19 cellular contexts compared by ENCODE assay signal in genomic region chr10:76160758-76161555, GRCh38.
DNase-seq lines count a peak whose midpoint lies in the region; ATAC-seq, FAIRE-seq and TF ChIP-seq lines count a peak whose summit lies in the region.
"Had no signal": no experiment of that assay in that cellular context is flagged by ENCODE, and none has a peak within 500 bp of the region (broad histone marks: within the 10 kb centered on the region; RNA-seq: fewer than 3 reads in every experiment).

No MANE protein-coding gene starts in this region.

- H3K36me3 Mint-ChIP-seq in activated CD8-positive, alpha-beta T cell treated with anti-CD3 and anti-CD28 coated beads for 36 hours (ENCODE audit: low read depth) = no peaks in the 10 kb centered on the region

- no TSS peak for BruUV-seq in K562 (replicated peaks; lab: Mats Ljungman, UMichigan)

- under 1% methylated on average over 18 of the region's 18 CpGs for WGBS in K562 (ENCODE audit: insufficient coverage, low coverage, missing lambda C conversion rate)
- 73% methylated on average over 18 of the region's 18 CpGs for WGBS in mesenchymal stem cell
- 46 to 61% methylated on average over 18 of the region's 18 CpGs for WGBS in lower leg skin, 2 donors

- H3K4me3 ChIP-seq in K562 = no peak overlapping the region
- H3K4me3 ChIP-seq in mesenchymal stem cell (ENCODE audit: insufficient read depth in 1 of 2, low read depth in 1 of 2, low read length in 2 of 2) = no peak overlapping the region
- no peak overlapping the region for H3K4me3 ChIP-seq in vagina
- H3K4me3 ChIP-seq in lower leg skin (ENCODE audit: low read depth, poor library complexity, severe bottlenecking) = no peak overlapping the region
- H3K4me3 ChIP-seq: Peyer's patch had no signal

- H3K27ac Mint-ChIP-seq in activated CD8-positive, alpha-beta T cell treated with anti-CD3 and anti-CD28 coated beads for 36 hours = no peak overlapping the region

- H2BK15ac ChIP-seq in mesenchymal stem cell (ENCODE audit: low read depth, poor library complexity, severe bottlenecking) = no peak overlapping the region

- no peak overlapping the region for H3K4me3 Mint-ChIP-seq in activated CD8-positive, alpha-beta T cell treated with anti-CD3 and anti-CD28 coated beads for 36 hours

- H3K9ac ChIP-seq in K562 (ENCODE audit: insufficient read depth in 1 of 2, low read depth in 2 of 2, low read length in 2 of 2) (no peak overlapping the region), mesenchymal stem cell (ENCODE audit: low read length) (peak overlapping the region; percentile 40)
- H3K9ac ChIP-seq: KMS-11 had no signal

- ATAC-seq in K562 = no peak
- no peak for ATAC-seq in activated CD8-positive, alpha-beta T cell treated with anti-CD3 and anti-CD28 coated beads for 36 hours
- ATAC-seq: Right ventricle myocardium inferior had no signal

- TF ChIP-seq EP300 in K562 (IDR thresholded peaks at IDR 0.05; ENCODE audit: low read length) = no peak

- CTCF ChIA-PET in HEK293T (lab: Yijun Ruan, JAX) = interaction anchor here (0.7 to 1.7 kb wide), 3 partner anchors 10 to 142 kb away, joined by 3 to 5 read pairs (median 5); no protein-coding TSS in a partner anchor
- CTCF ChIA-PET in K562 (lab: Yijun Ruan, JAX; ENCODE audit: low intra/inter-chr PET ratio) = no interaction called here
- CTCF ChIA-PET in activated CD8-positive, alpha-beta T cell treated with anti-CD3 and anti-CD28 coated beads for 36 hours (lab: Charles Lee) = no interaction called here

- in situ Hi-C loops in K562 (cut with MboI) = no loop called here

- H3K27ac ChIP-seq in K562 (ENCODE audit: extremely low read depth, low read depth, low read length) = no peak overlapping the region
- H3K27ac ChIP-seq in mesenchymal stem cell (ENCODE audit: low read length, poor library complexity, severe bottlenecking) = no peak overlapping the region
- H3K27ac ChIP-seq in vagina = peak overlapping the region; percentile 20
- H3K27ac ChIP-seq: C4-2B, KMS-11, Peyer's patch had no signal

- H3K27me3 ChIP-seq in K562 (ENCODE audit: control insufficient read depth in 2 of 2, insufficient read depth in 2 of 2, low read length in 2 of 2) (no peaks in the 10 kb centered on the region), mesenchymal stem cell (ENCODE audit: control insufficient read depth in 1 of 2, insufficient read depth in 1 of 2, low read length in 2 of 2) (peaks cover 0 to 6% of the 10 kb centered on the region in 2 experiments), vagina (no peaks in the 10 kb centered on the region)
- H3K27me3 ChIP-seq: Peyer's patch had no signal

- TF ChIP-seq RAD21 in K562 (CRISPR knock-in tag; conservative IDR thresholded peaks at IDR 0.05 in 1 of 2, IDR thresholded peaks at IDR 0.05 in 1 of 2) = no peak

- H3K36me3 ChIP-seq in K562 (ENCODE audit: control insufficient read depth, insufficient read depth, low read length) (no peaks in the 10 kb centered on the region), mesenchymal stem cell (ENCODE audit: control insufficient read depth in 1 of 2, insufficient read depth in 2 of 2, low read depth in 1 of 2, low read length in 2 of 2) (no peaks in the 10 kb centered on the region), vagina (no peaks in the 10 kb centered on the region)
- H3K36me3 ChIP-seq: Peyer's patch had no signal

- H4K20me1 ChIP-seq in K562 (replicated peaks; ENCODE audit: control insufficient read depth, insufficient read depth, low read length) = no peaks in the 10 kb centered on the region

- no peak overlapping the region for H3K14ac ChIP-seq in mesenchymal stem cell (ENCODE audit: low read length in 2 of 2)

- H3K4me2 ChIP-seq in K562 (ENCODE audit: insufficient read depth, low read length) = no peak overlapping the region
- H3K4me2 ChIP-seq in mesenchymal stem cell (ENCODE audit: low read length, poor library complexity, severe bottlenecking) = no peak overlapping the region
- H3K4me2 ChIP-seq: KMS-11 had no signal

- H2BK12ac ChIP-seq in mesenchymal stem cell (ENCODE audit: low read length in 2 of 2) = peak overlapping the region in 1 of 2 experiments; percentile 42

- no peaks in the 10 kb centered on the region for H3K4me1 Mint-ChIP-seq in activated CD8-positive, alpha-beta T cell treated with anti-CD3 and anti-CD28 coated beads for 36 hours (ENCODE audit: low read depth)

- DNase-seq in HEK293T (ENCODE audit: extremely low spot score) (peak; percentile 31), K562 (ENCODE audit: extremely low read depth in 1 of 4, low spot score in 3 of 4) (no peak), mesenchymal stem cell (peak; percentile 38), vagina (ENCODE audit: extremely low spot score in 2 of 2) (no peak), activated gamma-delta T cell treated with Interleukin-2 at 50 U/mL for 16 hours (no peak), lower leg skin (ENCODE audit: low spot score in 2 of 2) (no peak)
- DNase-seq in activated CD8-positive, alpha-beta T cell treated with anti-CD3 and anti-CD28 coated beads for 36 hours = no peak
- DNase-seq: DMS 273 treated with DMSO at 0.1 percent for 48 hours; H7; NCI-H1417 treated with DMSO at 0.1 percent for 48 hours; NCI-H2029; NCI-H2171; NCI-H446 treated with DMSO at 0.1 percent for 48 hours; NK-92 treated with Interleukin-12 subunit alpha and Interleukin-12 subunit beta, amount 100 ng/mL, for 24 hours; Peyer's patch had no signal

- no peaks in the 10 kb centered on the region for H3K9me1 ChIP-seq in K562 (ENCODE audit: control insufficient read depth, insufficient read depth, low read length)

- POLR2A ChIA-PET in HEK293T (lab: Yijun Ruan, JAX) = interaction anchor here (1.1 kb wide), 1 partner anchor 14 kb away, joined by 3 read pairs; no protein-coding TSS in a partner anchor
- POLR2A ChIA-PET in K562 (lab: Yijun Ruan, JAX) = no interaction called here
- POLR2A ChIA-PET in activated CD8-positive, alpha-beta T cell treated with anti-CD3 and anti-CD28 coated beads for 36 hours (lab: Charles Lee) = no interaction called here

- H2BK5ac ChIP-seq in mesenchymal stem cell (ENCODE audit: low read depth, low read length, poor library complexity, severe bottlenecking) = no peak overlapping the region

- no peak overlapping the region for H2BK120ac ChIP-seq in mesenchymal stem cell (ENCODE audit: low read depth, low read length)

- no peak overlapping the region for H4K91ac ChIP-seq in mesenchymal stem cell (ENCODE audit: low read length)

- H3K9me3 Mint-ChIP-seq in activated CD8-positive, alpha-beta T cell treated with anti-CD3 and anti-CD28 coated beads for 36 hours = peaks cover 4% of the 10 kb centered on the region

- H2AK5ac ChIP-seq in mesenchymal stem cell (ENCODE audit: low read length, severe bottlenecking) = no peak overlapping the region

- no peak for TF ChIP-seq CTCF in K562 (IDR thresholded peaks at IDR 0.05 in 2 of 3, conservative IDR thresholded peaks at IDR 0.05 in 1 of 3; ENCODE audit: insufficient read depth in 2 of 3, low read depth in 1 of 3, low read length in 3 of 3)
- no peak for TF ChIP-seq CTCF in vagina (IDR thresholded peaks at IDR 0.05)
- no peak for TF ChIP-seq CTCF in lower leg skin (IDR thresholded peaks at IDR 0.05)
- no peak for TF ChIP-seq CTCF in activated CD8-positive, alpha-beta T cell treated with anti-CD3 and anti-CD28 coated beads for 36 hours (IDR thresholded peaks at IDR 0.05)

- H3K4me1 ChIP-seq in K562 (replicated peaks in 1 of 2; ENCODE audit: control insufficient read depth in 2 of 2, insufficient read depth in 2 of 2, low read length in 2 of 2) (no peaks in the 10 kb centered on the region), mesenchymal stem cell (ENCODE audit: control insufficient read depth, insufficient read depth, low read depth, low read length) (no peaks in the 10 kb centered on the region), vagina (no peaks in the 10 kb centered on the region)
- H3K4me1 ChIP-seq: Peyer's patch had no signal

- FAIRE-seq in K562 (lab: Jason Lieb, UNC) = no peak
- FAIRE-seq: G401.6 had no signal

- H4K8ac ChIP-seq in mesenchymal stem cell (ENCODE audit: low read length) = peak overlapping the region; percentile 29

- no peak overlapping the region for H3K18ac ChIP-seq in mesenchymal stem cell (ENCODE audit: low read depth in 1 of 2, low read length in 2 of 2)

- intact Hi-C loops in K562 (cut with micrococcal nuclease) (no loop called here), vagina (cut with DNase I) (no loop called here), lower leg skin (cut with DNase I; ENCODE audit: low total_unique reads) (no loop called here)
- intact Hi-C loops in activated CD8-positive, alpha-beta T cell treated with anti-CD3 and anti-CD28 coated beads for 36 hours (cut with micrococcal nuclease) = no loop called here

- H3K27me3 Mint-ChIP-seq in activated CD8-positive, alpha-beta T cell treated with anti-CD3 and anti-CD28 coated beads for 36 hours = no peaks in the 10 kb centered on the region

- no peaks in the 10 kb centered on the region for H3K79me2 ChIP-seq in K562 (ENCODE audit: control insufficient read depth, insufficient read depth, low read length)

- no peaks in the 10 kb centered on the region for H3K79me1 ChIP-seq in mesenchymal stem cell (replicated peaks; ENCODE audit: low read length, poor library complexity, severe bottlenecking)

- H2AFZ ChIP-seq in K562 (ENCODE audit: low read depth, low read length) (no peak overlapping the region), mesenchymal stem cell (ENCODE audit: low read depth, low read length) (no peak overlapping the region)

- TF ChIP-seq POLR2A in K562 (conservative IDR thresholded peaks at IDR 0.05) (no peak), vagina (IDR thresholded peaks at IDR 0.05) (no peak), lower leg skin (IDR thresholded peaks at IDR 0.05) (no peak)

- H3K23ac ChIP-seq in mesenchymal stem cell (ENCODE audit: low read length in 2 of 2) = no peak overlapping the region

- H3K4ac ChIP-seq in mesenchymal stem cell (ENCODE audit: low read depth in 1 of 2, low read length in 2 of 2) = no peak overlapping the region

- H3K9me3 ChIP-seq in K562 (replicated peaks; ENCODE audit: control insufficient read depth, insufficient read depth, low read depth, low read length) (no peaks in the 10 kb centered on the region), mesenchymal stem cell (ENCODE audit: control insufficient read depth, low read length) (peaks cover 2% of the 10 kb centered on the region), vagina (no peaks in the 10 kb centered on the region)
- H3K9me3 ChIP-seq: Peyer's patch had no signal

TF ChIP-seq in HEK293T, 16 proteins besides CTCF, POLR2A, EP300 and RAD21 (continues in another document):
- TF ChIP-seq TARDBP (IDR thresholded peaks at IDR 0.05) (no peak), ZNF384 (IDR thresholded peaks at IDR 0.05) (no peak), SUZ12 (IDR thresholded peaks at IDR 0.05) (no peak), FOXA1 (IDR thresholded peaks at IDR 0.05) (no peak), SP1 (IDR thresholded peaks at IDR 0.05) (no peak), BHLHE40 (IDR thresholded peaks at IDR 0.05; ENCODE audit: borderline replicate concordance) (no peak)

TF ChIP-seq in K562, 482 proteins besides CTCF, POLR2A, EP300 and RAD21 (continues in another document):
- no peak for TF ChIP-seq RNF2 (IDR thresholded peaks at IDR 0.05)

Comparison
In these comparisons a context has a peak if more than half of its experiments do, and no peak if none do; other contexts are left out.
1. DNase-seq: peak in HEK293T (single experiment) and mesenchymal stem cell (single experiment); none in K562 (0 of 4), vagina (0 of 2), activated gamma-delta T cell treated with Interleukin-2 at 50 U/mL for 16 hours (single experiment), lower leg skin (0 of 2) and activated CD8-positive, alpha-beta T cell treated with anti-CD3 and anti-CD28 coated beads for 36 hours (single experiment).